ENCODE assay signal across 9 cellular contexts in the genomic region with DNA sequence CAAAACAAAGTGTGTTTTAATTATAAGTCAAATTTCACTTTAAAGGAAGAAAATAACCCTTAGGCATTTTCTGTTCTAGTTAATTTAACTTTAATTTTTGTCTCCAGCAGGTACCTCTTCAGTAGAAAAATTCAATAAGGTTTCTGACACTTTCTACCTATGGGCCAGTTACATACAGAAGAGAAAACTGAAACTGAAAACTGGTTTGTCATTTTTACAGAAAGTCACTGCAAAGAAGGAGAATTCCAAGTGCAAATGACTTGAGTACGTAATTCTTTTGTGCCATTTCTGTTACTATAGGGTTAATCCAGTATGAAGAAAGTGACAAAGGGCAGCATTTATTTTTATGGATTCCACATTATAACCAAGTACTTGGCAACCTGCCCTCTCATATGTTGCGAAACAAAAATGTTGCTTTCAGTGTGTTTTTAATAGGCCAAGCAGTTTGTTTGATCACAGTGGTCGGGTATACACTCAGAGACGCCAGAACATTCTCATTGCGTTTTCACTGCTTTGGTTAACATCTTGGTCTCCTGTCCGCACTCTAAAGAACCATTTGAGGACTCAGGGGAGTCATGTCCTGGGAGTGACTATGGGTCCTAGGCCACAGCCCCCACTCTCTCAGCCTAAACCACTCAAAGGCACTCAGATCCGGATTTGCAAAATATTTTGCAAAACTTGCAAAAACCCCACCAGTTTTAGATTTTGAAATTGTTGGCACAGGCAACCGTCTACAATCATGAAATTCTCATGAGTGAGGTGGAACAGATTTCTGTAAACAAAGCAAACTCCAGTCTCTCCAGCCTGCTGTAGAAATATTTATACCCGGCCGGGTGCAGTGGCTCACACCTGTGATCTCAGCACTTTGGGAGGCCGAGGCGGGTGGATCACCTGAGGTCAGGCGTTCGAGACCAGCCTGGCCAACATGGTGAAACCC. TPM values are rescaled to one million over a fixed set of nuclear protein-coding genes. Genes with fewer than 3 reads are reported as not detected.
DNase-seq lines count a peak whose midpoint lies in the region; ATAC-seq and TF ChIP-seq lines count a peak whose summit lies in the region.
"Had no signal": no experiment of that assay in that cellular context is flagged by ENCODE, and none has a peak within 500 bp of the region (broad histone marks: within the 10 kb centered on the region; RNA-seq: fewer than 3 reads in every experiment).

No MANE protein-coding gene starts in this region.

- TF ChIP-seq POLR2A in uterus (IDR thresholded peaks at IDR 0.05): no peak

- H3K9me3 ChIP-seq in lower lobe of right lung: no peaks in the 10 kb centered on the region
- no peaks in the 10 kb centered on the region for H3K9me3 ChIP-seq in uterus

- TF ChIP-seq CTCF in lower lobe of right lung (IDR thresholded peaks at IDR 0.05) (no peak), uterus (IDR thresholded peaks at IDR 0.05) (no peak)

- no peak overlapping the region for H3K4me3 ChIP-seq in lower lobe of right lung
- H3K4me3 ChIP-seq in uterus: no peak overlapping the region

- peak overlapping the region; percentile 79 for H3K27ac ChIP-seq in lower lobe of right lung
- peak overlapping the region; percentile 44 to 63 for H3K27ac ChIP-seq in uterus

- intact Hi-C loops in lower lobe of right lung (cut with DNase I) (no loop called here), uterus (cut with DNase I; ENCODE audit: low total_unique reads) (no loop called here)

- DNase-seq in SKM-1 treated with dmso at 0.1 percent for 144 hours (lab: John Stamatoyannopoulos, UW; ENCODE audit: unreplicated experiment) (peak; percentile 29), SKM-1 (lab: John Stamatoyannopoulos, UW; ENCODE audit: unreplicated experiment) (no peak), brain pericyte (ENCODE audit: low read depth, low spot score) (peak; percentile 81), lower lobe of right lung (no peak), uterus (peak; percentile 41 to 57), D341Med (ENCODE audit: low spot score) (no peak), COLO668 (lab: John Stamatoyannopoulos, UW; ENCODE audit: unreplicated experiment) (no peak), DMS 273 (lab: John Stamatoyannopoulos, UW; ENCODE audit: unreplicated experiment) (no peak)
- DNase-seq: NCI-H1694 treated with DMSO at 0.1 percent for 48 hours had no signal

- peaks cover 39% of the 10 kb centered on the region for H3K4me1 ChIP-seq in lower lobe of right lung
- H3K4me1 ChIP-seq in uterus: peaks cover 0 to 4% of the 10 kb centered on the region in 2 donors

- no peaks in the 10 kb centered on the region for H3K36me3 ChIP-seq in lower lobe of right lung
- no peaks in the 10 kb centered on the region for H3K36me3 ChIP-seq in uterus

- H3K27me3 ChIP-seq in lower lobe of right lung (ENCODE audit: low read depth) (no peaks in the 10 kb centered on the region), uterus (no peaks in the 10 kb centered on the region)

- ATAC-seq in lower lobe of right lung: peak; percentile 91

RNA-seq across cellular contexts. Expression of gene HELZ, which starts 15.3 kb away (rescaled TPM):
- total RNA-seq in lower lobe of right lung (68.9 TPM), uterus (100 to 1,000 TPM in 1 of 4 donors, 10 to 100 TPM in 3; 14.7 to 122 (median 45.9) TPM)

Comparison
In these comparisons a context has a peak if more than half of its experiments do, and no peak if none do; other contexts are left out.
1. DNase-seq: peak in SKM-1 treated with dmso at 0.1 percent for 144 hours (single experiment), brain pericyte (single experiment) and uterus (2 of 2); none in SKM-1 (single experiment), lower lobe of right lung (single experiment), D341Med (single experiment), COLO668 (single experiment) and DMS 273 (single experiment).